In genomic region chr1:15153184-15153841, GRCh38 we compare ENCODE assay signal across 7 cellular contexts. TPM values are rescaled to one million over a fixed set of nuclear protein-coding genes. Genes with fewer than 3 reads are reported as not detected.
A peak's percentile ranks its signal among the peaks of the same experiment; 100 is the strongest.
DNase-seq lines count a peak whose midpoint lies in the region; ATAC-seq and TF ChIP-seq lines count a peak whose summit lies in the region.

TSS of gene TMEM51 (plus strand) at chr1:15153747. CDS start at chr1:15215088, 61,341 bp downstream.

- peak within 1 kb of the TSS; percentile 82; the same call in 1 of the 2 replicates for H3K27ac Mint-ChIP-seq in WTC11
- H3K27ac Mint-ChIP-seq in nephron, result peak within 1 kb of the TSS; percentile 85 to 94 (median 88)

- TF ChIP-seq CTCF in WTC11 (IDR thresholded peaks at IDR 0.05), result no peak
- TF ChIP-seq CTCF in nephron (IDR thresholded peaks at IDR 0.05; ENCODE audit: unreplicated experiment in 3 of 3), result no peak

- H3K4me1 Mint-ChIP-seq in WTC11, result peaks cover 48% of the 10 kb centered on the region
- peaks cover 69% of the 10 kb centered on the region for H3K4me1 Mint-ChIP-seq in nephron

- H3K9me3 Mint-ChIP-seq in WTC11 (peaks cover 5% of the 10 kb centered on the region), nephron (peaks cover 4% of the 10 kb centered on the region)

- H3K36me3 Mint-ChIP-seq in WTC11 (no peaks in the 10 kb centered on the region), nephron (ENCODE audit: low read depth) (no peaks in the 10 kb centered on the region)

- DNase-seq in G401 (ENCODE audit: low spot score) (peak; percentile 65), NCI-H1092 treated with DMSO at 0.1 percent for 48 hours (lab: John Stamatoyannopoulos, UW) (peak; percentile 77), WTC11 (ENCODE audit: low spot score) (peak; percentile 85), foreskin melanocyte (peak; percentile 55)

- POLR2A ChIA-PET in WTC11 (lab: Charles Lee), result interaction anchor here (0.6 to 1.2 kb wide), 3 partner anchors 53 to 994 kb away, joined by 3 to 4 read pairs (median 3); no protein-coding TSS in a partner anchor

- H3K27me3 Mint-ChIP-seq in WTC11 (ENCODE audit: low read depth) (peaks cover 26% of the 10 kb centered on the region), nephron (ENCODE audit: low read depth) (peaks cover 10% of the 10 kb centered on the region)

- in situ Hi-C loops in G401 (cut with HindIII; ENCODE audit: low sequenced_read_pairs), result no loop called here

- peak; percentile 78 for ATAC-seq in WTC11
- no peak for ATAC-seq in GM21360 (IDR thresholded peaks at IDR 0.05; ENCODE audit: unreplicated experiment)
- ATAC-seq in HG03097 (IDR thresholded peaks at IDR 0.05; ENCODE audit: low FRiP score, unreplicated experiment), result no peak

- H3K4me3 Mint-ChIP-seq in WTC11, result peak within 1 kb of the TSS; percentile 94
- H3K4me3 Mint-ChIP-seq in nephron, result peak within 1 kb of the TSS; percentile 95 to 98 (median 97)

- CTCF ChIA-PET in WTC11 (lab: Charles Lee), result interaction anchor here (0.6 to 5.8 kb wide), 39 partner anchors 8 to 278 kb away, joined by 3 to 60 read pairs (median 5); partner anchors contain the start of gene FHAD1

TF ChIP-seq in WTC11, 78 proteins besides CTCF, POLR2A, EP300 and RAD21 (continues in another document):
- no peak for TF ChIP-seq GRHL2 (CRISPR knock-in tag; IDR thresholded peaks at IDR 0.05; ENCODE audit: insufficient replicate concordance, severe bottlenecking)
- TF ChIP-seq ELF4 (CRISPR knock-in tag; IDR thresholded peaks at IDR 0.05; ENCODE audit: low read depth), result no peak
- TF ChIP-seq MAX (CRISPR knock-in tag; IDR thresholded peaks at IDR 0.05), result peak; percentile 57; the same call in 1 of the 2 replicates
- peak; percentile 22; the same call in 1 of the 2 replicates for TF ChIP-seq ARID4B (CRISPR knock-in tag; IDR thresholded peaks at IDR 0.05; ENCODE audit: borderline replicate concordance)
- peak; percentile 74 for TF ChIP-seq ETV6 (CRISPR knock-in tag; IDR thresholded peaks at IDR 0.05)
- TF ChIP-seq NFE2L1 (CRISPR knock-in tag; IDR thresholded peaks at IDR 0.05), result no peak
- no peak for TF ChIP-seq KAT7 (CRISPR knock-in tag; IDR thresholded peaks at IDR 0.05; ENCODE audit: borderline replicate concordance)
- TF ChIP-seq ATF2 (CRISPR knock-in tag; IDR thresholded peaks at IDR 0.05; ENCODE audit: borderline replicate concordance, low read depth), result no peak
- TF ChIP-seq ZNF232 (CRISPR knock-in tag; IDR thresholded peaks at IDR 0.05), result peak; percentile 70; the same call in 1 of the 2 replicates
- peak; percentile 29; the same call in 1 of the 2 replicates for TF ChIP-seq USF1 (CRISPR knock-in tag; IDR thresholded peaks at IDR 0.05)
- no peak for TF ChIP-seq CREB1 (CRISPR knock-in tag; IDR thresholded peaks at IDR 0.05)
- TF ChIP-seq SMAD3 (CRISPR knock-in tag; IDR thresholded peaks at IDR 0.05; ENCODE audit: borderline replicate concordance), result 0 out of 2 replicates have a peak, but pooled peaks have one; percentile 40
- TF ChIP-seq SMAD4 (CRISPR knock-in tag; IDR thresholded peaks at IDR 0.05), result no peak
- 0 out of 2 replicates have a peak, but pooled peaks have one; percentile 72 for TF ChIP-seq ZBTB43 (CRISPR knock-in tag; IDR thresholded peaks at IDR 0.05)
- peak; percentile 69 for TF ChIP-seq SP1 (CRISPR knock-in tag; conservative IDR thresholded peaks at IDR 0.05)
- TF ChIP-seq FOXP4 (CRISPR knock-in tag; IDR thresholded peaks at IDR 0.05), result peak; percentile 21

RNA-seq across cellular contexts. Expression of gene TMEM51, which starts in this region (rescaled TPM):
- total RNA-seq in G401 (2014; rRNA removed; shearing (Covaris generic)), result 25.0 and 25.2 TPM in 2 replicates
- total RNA-seq in WTC11 (2021), result 9.2 to 10.4 TPM (median 9.4 TPM) in 3 replicates
